In the genomic region with DNA sequence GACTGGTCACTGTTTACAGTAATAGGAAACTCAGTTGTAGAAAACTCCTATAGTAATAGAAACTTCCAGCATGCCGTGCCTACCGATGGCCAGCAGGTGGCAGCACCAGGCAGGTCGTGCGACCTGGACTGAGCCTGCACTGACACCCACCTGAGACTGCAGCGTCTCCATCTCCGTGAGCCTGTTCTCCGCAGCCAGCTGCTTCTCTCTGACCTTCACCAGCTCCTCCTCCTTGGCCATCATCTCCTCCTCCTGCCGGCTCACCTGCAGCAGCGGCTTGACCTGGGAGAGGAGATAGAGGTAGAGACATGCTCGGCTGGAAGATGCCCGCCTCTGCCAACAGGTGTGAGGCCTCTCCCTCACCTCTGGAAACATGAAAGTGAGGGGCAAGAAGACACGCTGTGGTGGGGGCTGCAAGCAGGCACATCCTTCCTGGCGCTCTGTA, we compare ENCODE assay signal across 8 cellular contexts. TPM values are rescaled to one million over a fixed set of nuclear protein-coding genes. Genes with fewer than 3 reads are reported as not detected.
DNase-seq lines count a peak whose midpoint lies in the region; ATAC-seq and TF ChIP-seq lines count a peak whose summit lies in the region.

No MANE protein-coding gene starts in this region.

- DNase-seq in CD4-positive, alpha-beta memory T cell, result peak; percentile 80 to 83 (median 80)
- peak; percentile 17 for DNase-seq in NOMO-1 treated with dmso at 0.1 percent for 144 hours (lab: John Stamatoyannopoulos, UW; ENCODE audit: unreplicated experiment)
- peak; percentile 56 for DNase-seq in activated CD8-positive, alpha-beta memory T cell treated with anti-CD3 and anti-CD28 coated beads, Interleukin-2, amount 50 U/mL, for 24 hours (ENCODE audit: extremely low read depth)
- DNase-seq in endothelial cell (ENCODE audit: low spot score), result peak; percentile 79
- DNase-seq in middle frontal gyrus (ENCODE audit: extremely low spot score, low spot score), result peak; percentile 53
- DNase-seq in stimulated activated CD8-positive, alpha-beta memory T cell treated with anti-CD3 and anti-CD28 coated beads, Interleukin-4, amount 100 ng/mL, for 4 hours (ENCODE audit: low read depth in 2 of 2, low spot score in 1 of 2), result peak; percentile 61 to 84

- H3K4me3 Mint-ChIP-seq in CD4-positive, alpha-beta memory T cell, result peak overlapping the region in 1 of 8 donors; percentile 49
- H3K4me3 Mint-ChIP-seq in endothelial cell (ENCODE audit: unreplicated experiment), result peak overlapping the region; percentile 79

- H3K4me1 Mint-ChIP-seq in CD4-positive, alpha-beta memory T cell, result peaks cover 5 to 24% (median 14%) of the 10 kb centered on the region in 4 donors
- H3K4me1 Mint-ChIP-seq in endothelial cell (ENCODE audit: unreplicated experiment), result peaks cover 7% of the 10 kb centered on the region

- peak overlapping the region; percentile 57 to 89 (median 81) for H3K27ac Mint-ChIP-seq in CD4-positive, alpha-beta memory T cell
- peak overlapping the region; percentile 64 for H3K27ac Mint-ChIP-seq in endothelial cell (ENCODE audit: unreplicated experiment)

- no peaks in the 10 kb centered on the region for H3K9me3 ChIP-seq in CD4-positive, alpha-beta memory T cell (ENCODE audit: control insufficient read depth in 1 of 2, low read length in 2 of 2)

- no peaks in the 10 kb centered on the region for H3K27me3 ChIP-seq in CD4-positive, alpha-beta memory T cell (ENCODE audit: insufficient read depth, low read length)

- TF ChIP-seq CTCF in endothelial cell (IDR thresholded peaks at IDR 0.05; ENCODE audit: unreplicated experiment), result peak; percentile 99

- no peaks in the 10 kb centered on the region for H3K27me3 Mint-ChIP-seq in CD4-positive, alpha-beta memory T cell
- peaks cover 21% of the 10 kb centered on the region for H3K27me3 Mint-ChIP-seq in endothelial cell (ENCODE audit: unreplicated experiment)

- intact Hi-C loops in CD4-positive, alpha-beta memory T cell (cut with micrococcal nuclease), result loop anchor here (1.0 to 2.0 kb wide), 5 partner anchors 33 to 169 kb away; no protein-coding TSS in a partner anchor

- ATAC-seq in HG02759 (IDR thresholded peaks at IDR 0.05; ENCODE audit: unreplicated experiment) (peak; percentile 58), HG03159 (IDR thresholded peaks at IDR 0.05; ENCODE audit: unreplicated experiment) (no peak)

- H3K27ac ChIP-seq in CD4-positive, alpha-beta memory T cell (ENCODE audit: low read depth, low read length), result peak overlapping the region; percentile 8

- no peak overlapping the region for H3K4me3 ChIP-seq in CD4-positive, alpha-beta memory T cell (ENCODE audit: low read length in 2 of 2)

- POLR2A ChIA-PET in CD4-positive, alpha-beta memory T cell (lab: Charles Lee; ENCODE audit: partially characterized antibody), result interaction anchor here (0.6 to 9.8 kb wide), 23 partner anchors 8 to 205 kb away, joined by 3 to 59 read pairs (median 4); partner anchors contain the start of genes FOXRED2, MYH9 and TXN2

- peaks cover 99% of the 10 kb centered on the region for H3K36me3 ChIP-seq in CD4-positive, alpha-beta memory T cell (ENCODE audit: insufficient read depth, low read length)

- H3K9me3 Mint-ChIP-seq in CD4-positive, alpha-beta memory T cell, result peaks cover 0 to 2% (median 0%) of the 10 kb centered on the region in 8 donors
- H3K9me3 Mint-ChIP-seq in endothelial cell (ENCODE audit: unreplicated experiment), result no peaks in the 10 kb centered on the region

- H3K4me1 ChIP-seq in CD4-positive, alpha-beta memory T cell (ENCODE audit: insufficient read depth, low read length), result peaks cover 11% of the 10 kb centered on the region

- CTCF ChIA-PET in CD4-positive, alpha-beta memory T cell (lab: Charles Lee; ENCODE audit: partially characterized antibody), result interaction anchor here (0.6 to 11.4 kb wide), 49 partner anchors 9 to 209 kb away, joined by 3 to 204 read pairs (median 7); partner anchors contain the start of genes APOL2 and TXN2

- peaks cover 61 to 84% of the 10 kb centered on the region in 2 donors for H3K36me3 Mint-ChIP-seq in CD4-positive, alpha-beta memory T cell
- H3K36me3 Mint-ChIP-seq in endothelial cell (ENCODE audit: low read depth, unreplicated experiment), result peaks cover 54% of the 10 kb centered on the region

RNA-seq across cellular contexts. Expression of gene APOL1, which starts 48.5 kb away (rescaled TPM):
- 10 to 100 TPM; 27.5 to 31.2 TPM for total RNA-seq in CD4-positive, alpha-beta memory T cell
- 10 to 100 TPM in 1 of 2 donors, 1 to 10 TPM in 1; 6.3 to 24.9 TPM for polyA plus RNA-seq in CD4-positive, alpha-beta memory T cell
- total RNA-seq in endothelial cell (ENCODE audit: unreplicated experiment), result 2.5 TPM

Comparison
In these comparisons a context has a peak if more than half of its experiments do, and no peak if none do; other contexts are left out.
1. DNase-seq: peak in every context shown above with its lines; median percentile 80 in CD4-positive, alpha-beta memory T cell; 79 in endothelial cell; 72 in stimulated activated CD8-positive, alpha-beta memory T cell treated with anti-CD3 and anti-CD28 coated beads, Interleukin-4, amount 100 ng/mL, for 4 hours; 56 in activated CD8-positive, alpha-beta memory T cell treated with anti-CD3 and anti-CD28 coated beads, Interleukin-2, amount 50 U/mL, for 24 hours; 53 in middle frontal gyrus; 17 in NOMO-1 treated with dmso at 0.1 percent for 144 hours.